In the genomic region with DNA sequence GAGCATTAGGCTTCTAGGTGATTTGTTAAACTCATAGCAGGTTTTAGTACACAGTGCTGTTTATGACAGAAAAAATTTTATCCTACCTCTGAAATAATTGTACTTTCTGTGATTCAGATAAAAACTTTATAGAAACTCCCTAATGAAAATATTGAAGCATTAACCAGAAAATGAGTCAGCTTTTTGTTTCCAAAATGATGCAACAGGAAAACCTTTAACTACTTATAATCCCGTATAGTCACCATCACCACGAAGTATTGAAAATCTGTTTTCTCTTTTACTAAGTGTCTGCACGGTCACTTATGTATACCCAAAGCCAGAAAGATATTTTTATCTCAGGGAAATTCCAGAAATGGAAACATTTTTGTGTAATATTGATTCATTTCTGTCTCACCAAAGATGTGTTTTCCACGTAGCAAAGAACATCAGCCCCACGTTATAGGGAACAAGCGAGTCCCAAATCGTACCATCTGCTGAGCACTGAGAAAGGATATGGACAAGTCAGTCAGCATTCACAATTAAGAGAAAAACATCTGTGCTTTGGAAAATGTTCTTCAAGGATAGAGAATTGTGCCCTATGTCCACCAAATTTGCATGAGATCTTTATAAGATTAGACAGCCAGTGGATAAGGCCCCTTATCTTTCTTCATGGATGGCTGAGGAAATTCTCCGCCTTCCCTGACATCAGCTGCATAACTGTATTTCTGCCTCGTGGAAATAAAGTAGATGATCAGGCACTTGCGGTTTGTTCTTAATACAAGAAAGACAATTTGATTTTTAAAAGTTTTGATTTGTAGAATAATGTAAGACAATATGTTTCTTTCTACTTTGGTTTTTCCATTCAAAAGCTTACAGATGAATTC, we compare ENCODE assay signal across 8 cellular contexts. TPM values are rescaled to one million over a fixed set of nuclear protein-coding genes. Genes with fewer than 3 reads are reported as not detected.
DNase-seq lines count a peak whose midpoint lies in the region; ATAC-seq and TF ChIP-seq lines count a peak whose summit lies in the region.

No MANE protein-coding gene starts in this region.

- H3K9me2 ChIP-seq in SK-N-SH = no peaks in the 10 kb centered on the region

- intact Hi-C loops in posterior vena cava (cut with DNase I) = no loop called here

- H3F3A ChIP-seq in SK-N-SH (replicated peaks; ENCODE audit: insufficient read depth) = peaks cover 50% of the 10 kb centered on the region

- CTCF ChIA-PET in SK-N-SH (lab: Yijun Ruan, JAX) = interaction anchor here (1.2 kb wide), 1 partner anchor 14 kb away, joined by 3 read pairs; no protein-coding TSS in a partner anchor

- H4K20me1 ChIP-seq in SK-N-SH (ENCODE audit: insufficient read depth) = no peaks in the 10 kb centered on the region

- peak overlapping the region; percentile 87 for H2AFZ ChIP-seq in SK-N-SH (ENCODE audit: low read depth)

- peaks cover 10 to 22% (median 10%) of the 10 kb centered on the region in 3 donors for H3K36me3 Mint-ChIP-seq in immature natural killer cell

- H3K27ac ChIP-seq in SK-N-SH (ENCODE audit: low read depth in 2 of 2, low read length in 1 of 2) = peak overlapping the region; percentile 56 to 89; a peak in 3 of 4 replicates

- H3K4me2 ChIP-seq in SK-N-SH = peak overlapping the region; percentile 67

- peak; percentile 66 for ATAC-seq in HG02885 (IDR thresholded peaks at IDR 0.05; ENCODE audit: poor library complexity, unreplicated experiment)

- peaks cover 18% of the 10 kb centered on the region; the same call in 1 of the 2 replicates for H3K79me2 ChIP-seq in SK-N-SH (ENCODE audit: insufficient read depth)

- peak overlapping the region in 5 of 6 donors; percentile 22 to 72 (median 54) for H3K27ac Mint-ChIP-seq in immature natural killer cell

- H3K4me3 ChIP-seq in SK-N-SH (ENCODE audit: low read depth in 2 of 2, low read length in 1 of 2) = peak overlapping the region in 1 of 2 experiments; percentile 14; a peak in 1 of 4 replicates

- no peaks in the 10 kb centered on the region for H3K9me3 ChIP-seq in SK-N-SH

- no peaks in the 10 kb centered on the region for H3K9me3 Mint-ChIP-seq in immature natural killer cell

- no peak for TF ChIP-seq CTCF in SK-N-SH (IDR thresholded peaks at IDR 0.05)

- no peak for TF ChIP-seq RAD21 in SK-N-SH (IDR thresholded peaks at IDR 0.05; ENCODE audit: low read length)

- peaks cover 38 to 56% of the 10 kb centered on the region in 2 donors for H3K4me1 Mint-ChIP-seq in immature natural killer cell

- no peak overlapping the region for H3K4me3 Mint-ChIP-seq in immature natural killer cell

- POLR2A ChIA-PET in SK-N-SH (lab: Yijun Ruan, JAX) = no interaction called here

- H3K27me3 ChIP-seq in SK-N-SH (ENCODE audit: insufficient read depth) = no peaks in the 10 kb centered on the region

- WGBS in SK-N-SH (ENCODE audit: low lambda C conversion rate) = 39% methylated on average over 10 of the region's 10 CpGs

- no peaks in the 10 kb centered on the region for H3K36me3 ChIP-seq in SK-N-SH (replicated peaks in 1 of 2; ENCODE audit: control insufficient read depth in 1 of 2, insufficient read depth in 2 of 2, low read length in 1 of 2)

- peak in 1 of 2 experiments; percentile 43; a peak in 1 of 4 replicates for TF ChIP-seq EP300 in SK-N-SH (IDR thresholded peaks at IDR 0.05; ENCODE audit: borderline replicate concordance in 1 of 2, low read depth in 1 of 2, low read length in 1 of 2)

- H3K9ac ChIP-seq in SK-N-SH = peak overlapping the region; percentile 57; the same call in 1 of the 2 replicates

- DNase-seq in stimulated activated CD4-positive, alpha-beta T cell treated with anti-CD3 and anti-CD28 coated beads, Interleukin-2, amount 100 ng/mL, for 4 hours (ENCODE audit: low read depth) = peak; percentile 34
- no peak for DNase-seq in stimulated activated CD4-positive, alpha-beta T cell treated with anti-CD3 and anti-CD28 coated beads, Interleukin-1b, Interleukin-23, amount 100 ng/mL, for 48 hours
- DNase-seq in SK-N-SH (no peak), immature natural killer cell (no peak), posterior vena cava (ENCODE audit: low spot score) (no peak), Ammon's horn (ENCODE audit: low spot score) (no peak), NCI-H187 (lab: John Stamatoyannopoulos, UW) (no peak)

- peaks cover 0 to 4% (median under 1%) of the 10 kb centered on the region in 3 donors for H3K27me3 Mint-ChIP-seq in immature natural killer cell (ENCODE audit: low read depth in 3 of 3)

- H3K4me1 ChIP-seq in SK-N-SH (ENCODE audit: control insufficient read depth in 1 of 2, insufficient read depth in 2 of 2, low read depth in 1 of 2, low read length in 1 of 2) = peaks cover 6 to 46% of the 10 kb centered on the region in 2 experiments

TF ChIP-seq in SK-N-SH, 30 proteins besides CTCF, POLR2A, EP300 and RAD21:
- TF ChIP-seq, protein P1, sequence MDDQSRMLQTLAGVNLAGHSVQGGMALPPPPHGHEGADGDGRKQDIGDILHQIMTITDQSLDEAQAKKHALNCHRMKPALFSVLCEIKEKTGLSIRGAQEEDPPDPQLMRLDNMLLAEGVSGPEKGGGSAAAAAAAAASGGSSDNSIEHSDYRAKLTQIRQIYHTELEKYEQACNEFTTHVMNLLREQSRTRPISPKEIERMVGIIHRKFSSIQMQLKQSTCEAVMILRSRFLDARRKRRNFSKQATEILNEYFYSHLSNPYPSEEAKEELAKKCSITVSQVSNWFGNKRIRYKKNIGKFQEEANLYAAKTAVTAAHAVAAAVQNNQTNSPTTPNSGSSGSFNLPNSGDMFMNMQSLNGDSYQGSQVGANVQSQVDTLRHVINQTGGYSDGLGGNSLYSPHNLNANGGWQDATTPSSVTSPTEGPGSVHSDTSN (IDR thresholded peaks at IDR 0.05) = 0 out of 2 replicates have a peak, but pooled peaks have one; percentile 12
- TF ChIP-seq, protein P2, sequence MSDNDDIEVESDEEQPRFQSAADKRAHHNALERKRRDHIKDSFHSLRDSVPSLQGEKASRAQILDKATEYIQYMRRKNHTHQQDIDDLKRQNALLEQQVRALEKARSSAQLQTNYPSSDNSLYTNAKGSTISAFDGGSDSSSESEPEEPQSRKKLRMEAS (IDR thresholded peaks at IDR 0.05; ENCODE audit: low read depth) = no peak
- TF ChIP-seq FOSL2 (IDR thresholded peaks at IDR 0.05; ENCODE audit: borderline replicate concordance, low read depth) = peak; percentile 68
- TF ChIP-seq YY1 (IDR thresholded peaks at IDR 0.05; ENCODE audit: low read depth) = no peak
- TF ChIP-seq, protein P3, sequence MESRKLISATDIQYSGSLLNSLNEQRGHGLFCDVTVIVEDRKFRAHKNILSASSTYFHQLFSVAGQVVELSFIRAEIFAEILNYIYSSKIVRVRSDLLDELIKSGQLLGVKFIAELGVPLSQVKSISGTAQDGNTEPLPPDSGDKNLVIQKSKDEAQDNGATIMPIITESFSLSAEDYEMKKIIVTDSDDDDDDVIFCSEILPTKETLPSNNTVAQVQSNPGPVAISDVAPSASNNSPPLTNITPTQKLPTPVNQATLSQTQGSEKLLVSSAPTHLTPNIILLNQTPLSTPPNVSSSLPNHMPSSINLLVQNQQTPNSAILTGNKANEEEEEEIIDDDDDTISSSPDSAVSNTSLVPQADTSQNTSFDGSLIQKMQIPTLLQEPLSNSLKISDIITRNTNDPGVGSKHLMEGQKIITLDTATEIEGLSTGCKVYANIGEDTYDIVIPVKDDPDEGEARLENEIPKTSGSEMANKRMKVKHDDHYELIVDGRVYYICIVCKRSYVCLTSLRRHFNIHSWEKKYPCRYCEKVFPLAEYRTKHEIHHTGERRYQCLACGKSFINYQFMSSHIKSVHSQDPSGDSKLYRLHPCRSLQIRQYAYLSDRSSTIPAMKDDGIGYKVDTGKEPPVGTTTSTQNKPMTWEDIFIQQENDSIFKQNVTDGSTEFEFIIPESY (IDR thresholded peaks at IDR 0.05; ENCODE audit: borderline replicate concordance, low read depth) = no peak
- no peak for TF ChIP-seq GATA2 (CRISPR knock-in tag; IDR thresholded peaks at IDR 0.05)
- TF ChIP-seq CHD2 (IDR thresholded peaks at IDR 0.05; ENCODE audit: low read length, partially characterized antibody) = no peak
- TF ChIP-seq TCF12 (IDR thresholded peaks at IDR 0.05) = peak; percentile 47; the same call in 1 of the 2 replicates
- peak; percentile 21; the same call in 1 of the 2 replicates for TF ChIP-seq NFIC (IDR thresholded peaks at IDR 0.05; ENCODE audit: borderline replicate concordance)
- TF ChIP-seq MXI1 (IDR thresholded peaks at IDR 0.05; ENCODE audit: low read depth, low read length) = no peak
- no peak for TF ChIP-seq NRF1 (IDR thresholded peaks at IDR 0.05; ENCODE audit: low read depth, low read length)
- no peak for TF ChIP-seq RCOR1 (IDR thresholded peaks at IDR 0.05; ENCODE audit: low read length)
- peak; percentile 69 for TF ChIP-seq MEF2A (IDR thresholded peaks at IDR 0.05; ENCODE audit: borderline replicate concordance, low read depth)
- peak; percentile 53; the same call in 1 of the 2 replicates for TF ChIP-seq JUND (IDR thresholded peaks at IDR 0.05)

RNA-seq across cellular contexts. Expression of a gene that starts 41.9 kb away (rescaled TPM):
- 28.3 and 31.3 TPM in 2 replicates for polyA plus RNA-seq in SK-N-SH (2012; rRNA removed)
- 33.8 and 41.5 TPM in 2 replicates for polyA plus RNA-seq in SK-N-SH (2012; cell fraction: cytosol; rRNA removed)
- polyA plus RNA-seq in SK-N-SH (2012; cell fraction: nucleus; rRNA removed) = 11.7 and 15.5 TPM in 2 replicates
- 100 to 1,000 TPM in 2 of 3 donors, 10 to 100 TPM in 1; 99.7 to 162 (median 132) TPM for polyA plus RNA-seq in immature natural killer cell
- 10 to 100 TPM; 10.8 to 12.4 TPM for total RNA-seq in posterior vena cava

RNA-seq across cellular contexts. Expression of a gene that starts 54.5 kb away (rescaled TPM):
- polyA plus RNA-seq in SK-N-SH (2012; rRNA removed) = 119 and 166 TPM in 2 replicates
- 124 and 142 TPM in 2 replicates for polyA plus RNA-seq in SK-N-SH (2012; cell fraction: cytosol; rRNA removed)
- polyA plus RNA-seq in SK-N-SH (2012; cell fraction: nucleus; rRNA removed) = 51.0 and 111 TPM in 2 replicates
- polyA plus RNA-seq in immature natural killer cell = 100 to 1,000 TPM in 1 of 3 donors, 10 to 100 TPM in 2; 52.6 to 108 (median 57.1) TPM
- total RNA-seq in posterior vena cava = 100 to 1,000 TPM; 144 to 188 TPM
